In the genomic region with DNA sequence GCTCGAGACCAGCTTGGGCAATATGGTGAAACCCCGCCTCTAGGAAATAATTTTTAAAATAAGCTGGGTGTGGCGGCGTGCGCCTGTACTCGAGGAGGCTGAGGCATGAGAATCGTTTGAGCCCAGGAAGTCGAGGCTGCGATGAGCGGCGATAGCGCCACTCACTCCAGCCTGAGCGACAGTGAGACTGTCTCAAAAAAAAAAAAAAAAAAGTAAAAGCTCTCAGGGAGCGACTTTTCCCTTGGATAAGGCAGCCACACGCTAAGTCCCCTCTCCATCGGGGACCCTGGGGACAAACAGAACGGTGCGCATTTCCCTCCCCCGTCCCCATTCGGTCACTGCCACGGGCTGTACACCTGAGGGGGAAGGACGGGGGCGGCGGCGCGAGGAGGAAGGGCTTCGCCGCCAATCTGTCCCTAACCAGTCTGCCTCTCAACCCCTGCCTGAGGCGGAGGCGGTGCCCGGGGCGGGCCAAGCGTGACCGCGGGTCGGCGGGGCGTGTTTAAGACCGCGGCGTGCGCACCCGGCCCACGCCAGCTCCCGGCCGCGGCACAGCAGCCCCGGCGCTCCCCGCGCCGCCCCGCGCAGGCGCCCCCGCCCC, we compare ENCODE assay signal across 8 cellular contexts. TPM values are rescaled to one million over a fixed set of nuclear protein-coding genes. Genes with fewer than 3 reads are reported as not detected.
DNase-seq lines count a peak whose midpoint lies in the region; ATAC-seq lines count a peak whose summit lies in the region.

A gene (plus strand): TSS at position 531 of the 601 bp plus-strand sequence. CDS start 107 bp downstream, outside the sequence.

- H3K4me3 ChIP-seq in MG63 = peak within 1 kb of the TSS; percentile 53

- ATAC-seq in GM21576 (IDR thresholded peaks at IDR 0.05; ENCODE audit: unreplicated experiment) = peak; percentile 62
- no peak for ATAC-seq in GM18858 (IDR thresholded peaks at IDR 0.05; ENCODE audit: unreplicated experiment)

- H3K36me3 ChIP-seq in MG63 = no peaks in the 10 kb centered on the region

- DNase-seq in DMS 273 treated with DMSO at 0.1 percent for 48 hours (lab: John Stamatoyannopoulos, UW) (peak; percentile 17), MG63 (peak; percentile 68), cerebellum (ENCODE audit: low spot score) (peak; percentile 54), kidney glomerular epithelial cell (lab: John Stamatoyannopoulos, UW) (peak; percentile 13)
- DNase-seq in activated CD4-positive, CD25-positive, alpha-beta regulatory T cell treated with anti-CD3 and anti-CD28 coated beads, Interleukin-2, amount 50 U/mL, for 72 hours = peak; percentile 68
- peak; percentile 26 to 67 (median 48) for DNase-seq in stimulated activated CD4-positive, alpha-beta T cell treated with anti-CD3 and anti-CD28 coated beads, Interleukin-1b, Interleukin-23, amount 100 ng/mL, for 24 hours (ENCODE audit: low read depth in 4 of 4, low spot score in 1 of 4)

- H3K9me3 ChIP-seq in MG63 = no peaks in the 10 kb centered on the region

- H3K27me3 ChIP-seq in MG63 = no peaks in the 10 kb centered on the region

RNA-seq across cellular contexts. Expression of the gene that starts here (rescaled TPM):
- total RNA-seq in MG63 (2014; rRNA removed; shearing (Covaris generic); ENCODE audit: low replicate concordance) = 5.9 and 9.9 TPM in 2 replicates
- 3.9 TPM for total RNA-seq in cerebellum

Comparison
In these comparisons a context has a peak if more than half of its experiments do, and no peak if none do; other contexts are left out.
1. DNase-seq: peak in every context shown above with its lines; median percentile 68 in MG63; 68 in activated CD4-positive, CD25-positive, alpha-beta regulatory T cell treated with anti-CD3 and anti-CD28 coated beads, Interleukin-2, amount 50 U/mL, for 72 hours; 54 in cerebellum; 48 in stimulated activated CD4-positive, alpha-beta T cell treated with anti-CD3 and anti-CD28 coated beads, Interleukin-1b, Interleukin-23, amount 100 ng/mL, for 24 hours; 17 in DMS 273 treated with DMSO at 0.1 percent for 48 hours; 13 in kidney glomerular epithelial cell.